In the genomic region with DNA sequence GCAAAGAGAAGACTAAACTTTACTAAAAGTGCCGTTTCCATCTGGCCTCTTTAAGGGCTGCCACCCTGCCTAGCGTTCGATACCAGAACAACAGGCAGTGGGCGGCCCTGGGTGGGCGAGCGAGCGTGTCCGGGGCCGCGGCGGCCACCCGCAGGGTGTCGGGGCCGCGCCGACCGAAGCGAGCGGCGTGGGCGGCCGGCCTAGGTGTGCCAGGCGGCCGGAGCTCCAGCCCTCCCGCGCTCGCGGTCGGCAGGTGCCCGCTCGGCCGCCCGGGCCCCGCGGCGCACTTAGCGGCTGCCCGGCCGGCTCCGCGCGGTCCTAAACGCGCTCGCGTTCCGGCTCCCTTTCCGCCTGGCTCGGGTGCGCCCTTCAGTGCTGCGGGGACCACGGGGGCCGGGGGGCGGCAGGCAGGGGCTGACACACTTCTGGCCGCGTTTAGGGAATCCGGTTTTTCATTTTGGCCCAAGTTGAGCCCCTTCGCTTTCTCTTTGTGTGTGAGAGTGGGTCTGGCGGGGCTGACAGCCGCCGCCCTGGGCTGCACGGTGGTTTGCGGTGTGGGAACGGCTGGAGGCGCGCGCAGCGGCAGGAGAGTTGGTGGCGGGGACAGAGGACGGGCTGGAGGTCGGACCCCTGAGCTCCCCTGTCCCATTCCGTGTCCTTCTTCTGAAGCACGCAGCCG, we compare ENCODE assay signal across 8 cellular contexts. TPM values are rescaled to one million over a fixed set of nuclear protein-coding genes. Genes with fewer than 3 reads are reported as not detected.
DNase-seq lines count a peak whose midpoint lies in the region; ATAC-seq, FAIRE-seq and TF ChIP-seq lines count a peak whose summit lies in the region.

No MANE protein-coding gene starts in this region.

- no peaks in the 10 kb centered on the region for H3K9me3 ChIP-seq in RWPE2 (ENCODE audit: severe bottlenecking)
- no peaks in the 10 kb centered on the region for H3K9me3 ChIP-seq in GM12878 (replicated peaks; ENCODE audit: control insufficient read depth, insufficient read depth, low read length)

- BruUV-seq in GM12878 (replicated peaks; lab: Mats Ljungman, UMichigan) = no TSS peak

- H3K27me3 ChIP-seq in RWPE2 (ENCODE audit: insufficient read depth, poor library complexity, severe bottlenecking) (peaks cover 63% of the 10 kb centered on the region), GM12878 (replicated peaks in 1 of 2; ENCODE audit: control insufficient read depth in 2 of 2, insufficient read depth in 2 of 2, low read length in 1 of 2) (peaks cover 13 to 36% of the 10 kb centered on the region in 2 experiments)

- no peak overlapping the region; the same call in 1 of the 2 replicates for H3K9ac ChIP-seq in GM12878 (ENCODE audit: control insufficient read depth, insufficient read depth, low read length)

- RAD21 ChIA-PET in GM12878 (lab: Charles Lee; ENCODE audit: unreplicated experiment) = no interaction called here

- H3K4me3 ChIP-seq in RWPE2 (ENCODE audit: severe bottlenecking) = peak overlapping the region; percentile 40
- peak overlapping the region; percentile 86 for H3K4me3 ChIP-seq in GM12878
- H3K4me3 ChIP-seq in skin epidermis = peak overlapping the region; percentile 33 to 50 (median 36)

- H2AFZ ChIP-seq in GM12878 (ENCODE audit: control insufficient read depth, low read depth, low read length) = peak overlapping the region; percentile 67

- no peak for FAIRE-seq in GM12878 (lab: Jason Lieb, UNC)

- no peaks in the 10 kb centered on the region for H4K20me1 ChIP-seq in GM12878 (ENCODE audit: control insufficient read depth, insufficient read depth)

- no peak for TF ChIP-seq EP300 in GM12878 (IDR thresholded peaks at IDR 0.05; ENCODE audit: borderline replicate concordance in 1 of 2, control insufficient read depth in 1 of 2, low read depth in 2 of 2, low read length in 2 of 2)

- SMC1A ChIA-PET in GM12878 (lab: Charles Lee; ENCODE audit: uncharacterized antibody, unreplicated experiment) = no interaction called here

- no peak for TF ChIP-seq CTCF in GM13976 (IDR thresholded peaks at IDR 0.05; ENCODE audit: borderline replicate concordance, control extremely low read depth, extremely low read depth, insufficient read depth, missing control alignments)
- no peak for TF ChIP-seq CTCF in RWPE2 (IDR thresholded peaks at IDR 0.05; ENCODE audit: poor library complexity, severe bottlenecking)
- TF ChIP-seq CTCF in GM12878 (IDR thresholded peaks at IDR 0.05 in 2 of 3, conservative IDR thresholded peaks at IDR 0.05 in 1 of 3; ENCODE audit: control insufficient read depth in 2 of 3, extremely low read depth in 1 of 3, insufficient read depth in 1 of 3, low read depth in 3 of 3, low read length in 3 of 3) = peak in 2 of 3 experiments; percentile 25 to 36; a peak in 1 of 6 replicates

- H3K27ac ChIP-seq in RWPE2 (ENCODE audit: poor library complexity, severe bottlenecking) = no peak overlapping the region
- no peak overlapping the region for H3K27ac ChIP-seq in GM12878 (ENCODE audit: control insufficient read depth, insufficient read depth)
- H3K27ac ChIP-seq in skin epidermis = no peak overlapping the region

- TF ChIP-seq POLR2A in GM12878 (IDR thresholded peaks at IDR 0.05; ENCODE audit: low read depth, low read length) = no peak

- CTCF ChIA-PET in GM12878 (lab: Yijun Ruan, JAX) = interaction anchor here (1.1 kb wide), 1 partner anchor 36 kb away, joined by 4 read pairs; no protein-coding TSS in a partner anchor

- intact Hi-C loops in GM12878 (cut with micrococcal nuclease; ENCODE audit: unreplicated experiment) = loop anchor here (5.0 kb wide), 2 partner anchors 389 to 444 kb away; no protein-coding TSS in a partner anchor

- TF ChIP-seq RAD21 in GM12878 (IDR thresholded peaks at IDR 0.05; ENCODE audit: insufficient read depth, low read depth, low read length) = no peak

- in situ Hi-C loops in GM13976 (cut with MboI; ENCODE audit: low sequenced_read_pairs, unreplicated experiment) = no loop called here
- in situ Hi-C loops in GM12878 (cut with MboI) = no loop called here

- peak; percentile 29 for ATAC-seq in HG03095 (IDR thresholded peaks at IDR 0.05; ENCODE audit: unreplicated experiment)
- peak; percentile 42 for ATAC-seq in RWPE2 (ENCODE audit: low read depth)
- ATAC-seq in GM12878 = peak; percentile 52

- DNase-seq in AG08395 (ENCODE audit: low spot score) (peak; percentile 52), GM13976 (ENCODE audit: low spot score) (peak; percentile 76), RWPE2 (ENCODE audit: low spot score) (no peak), GM12878 (ENCODE audit: low read depth, low spot score) (no peak), iPS-NIHi7 (ENCODE audit: extremely low spot score) (peak; percentile 72), NCI-H1436 (lab: John Stamatoyannopoulos, UW) (no peak)

- WGBS in GM12878 (ENCODE audit: insufficient coverage, insufficient replicate concordance, low lambda C conversion rate, missing lambda C conversion rate) = 3% methylated on average over 38 of the region's 74 CpGs

- peak overlapping the region; percentile 78 for H3K4me2 ChIP-seq in GM12878 (ENCODE audit: control insufficient read depth, insufficient read depth)

- no peaks in the 10 kb centered on the region for H3K36me3 ChIP-seq in RWPE2 (ENCODE audit: low read depth)
- H3K36me3 ChIP-seq in GM12878 (ENCODE audit: control insufficient read depth in 2 of 2, insufficient read depth in 2 of 2, low read length in 1 of 2) = no peaks in the 10 kb centered on the region

- H3K79me2 ChIP-seq in GM12878 (ENCODE audit: control insufficient read depth, insufficient read depth, low read length) = no peaks in the 10 kb centered on the region

- POLR2A ChIA-PET in GM12878 (lab: Charles Lee) = interaction anchor here (0.6 to 0.7 kb wide), 2 partner anchors 103 to 141 kb away, joined by 3 to 4 read pairs; no protein-coding TSS in a partner anchor

- H3K4me1 ChIP-seq in RWPE2 (ENCODE audit: insufficient read depth, poor library complexity, severe bottlenecking) (peaks cover 4% of the 10 kb centered on the region), GM12878 (ENCODE audit: control insufficient read depth, insufficient read depth, low read length) (peaks cover 22% of the 10 kb centered on the region)

TF ChIP-seq in GM12878, 131 proteins besides CTCF, POLR2A, EP300 and RAD21 (continues in another document):
- TF ChIP-seq, protein P1, sequence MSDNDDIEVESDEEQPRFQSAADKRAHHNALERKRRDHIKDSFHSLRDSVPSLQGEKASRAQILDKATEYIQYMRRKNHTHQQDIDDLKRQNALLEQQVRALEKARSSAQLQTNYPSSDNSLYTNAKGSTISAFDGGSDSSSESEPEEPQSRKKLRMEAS (IDR thresholded peaks at IDR 0.05; ENCODE audit: low read depth, low read length) = no peak
- TF ChIP-seq YBX1 (IDR thresholded peaks at IDR 0.05) (no peak), MYB (IDR thresholded peaks at IDR 0.05; ENCODE audit: borderline replicate concordance, low read depth, low read length) (no peak)
- TF ChIP-seq, protein P2, sequence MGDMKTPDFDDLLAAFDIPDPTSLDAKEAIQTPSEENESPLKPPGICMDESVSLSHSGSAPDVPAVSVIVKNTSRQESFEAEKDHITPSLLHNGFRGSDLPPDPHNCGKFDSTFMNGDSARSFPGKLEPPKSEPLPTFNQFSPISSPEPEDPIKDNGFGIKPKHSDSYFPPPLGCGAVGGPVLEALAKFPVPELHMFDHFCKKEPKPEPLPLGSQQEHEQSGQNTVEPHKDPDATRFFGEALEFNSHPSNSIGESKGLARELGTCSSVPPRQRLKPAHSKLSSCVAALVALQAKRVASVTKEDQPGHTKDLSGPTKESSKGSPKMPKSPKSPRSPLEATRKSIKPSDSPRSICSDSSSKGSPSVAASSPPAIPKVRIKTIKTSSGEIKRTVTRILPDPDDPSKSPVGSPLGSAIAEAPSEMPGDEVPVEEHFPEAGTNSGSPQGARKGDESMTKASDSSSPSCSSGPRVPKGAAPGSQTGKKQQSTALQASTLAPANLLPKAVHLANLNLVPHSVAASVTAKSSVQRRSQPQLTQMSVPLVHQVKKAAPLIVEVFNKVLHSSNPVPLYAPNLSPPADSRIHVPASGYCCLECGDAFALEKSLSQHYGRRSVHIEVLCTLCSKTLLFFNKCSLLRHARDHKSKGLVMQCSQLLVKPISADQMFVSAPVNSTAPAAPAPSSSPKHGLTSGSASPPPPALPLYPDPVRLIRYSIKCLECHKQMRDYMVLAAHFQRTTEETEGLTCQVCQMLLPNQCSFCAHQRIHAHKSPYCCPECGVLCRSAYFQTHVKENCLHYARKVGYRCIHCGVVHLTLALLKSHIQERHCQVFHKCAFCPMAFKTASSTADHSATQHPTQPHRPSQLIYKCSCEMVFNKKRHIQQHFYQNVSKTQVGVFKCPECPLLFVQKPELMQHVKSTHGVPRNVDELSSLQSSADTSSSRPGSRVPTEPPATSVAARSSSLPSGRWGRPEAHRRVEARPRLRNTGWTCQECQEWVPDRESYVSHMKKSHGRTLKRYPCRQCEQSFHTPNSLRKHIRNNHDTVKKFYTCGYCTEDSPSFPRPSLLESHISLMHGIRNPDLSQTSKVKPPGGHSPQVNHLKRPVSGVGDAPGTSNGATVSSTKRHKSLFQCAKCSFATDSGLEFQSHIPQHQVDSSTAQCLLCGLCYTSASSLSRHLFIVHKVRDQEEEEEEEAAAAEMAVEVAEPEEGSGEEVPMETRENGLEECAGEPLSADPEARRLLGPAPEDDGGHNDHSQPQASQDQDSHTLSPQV (IDR thresholded peaks at IDR 0.05) = no peak

RNA-seq across cellular contexts. Expression of a gene that starts 2.9 kb away (rescaled TPM):
- 0.61 TPM in 1 of 2 replicates, not detected in the other for total RNA-seq in GM12878 (2013; cell fraction: nucleolus; rRNA removed)
- 0.34 and 0.82 TPM in 2 replicates for total RNA-seq in GM12878 (2014; rRNA removed)
- total RNA-seq in GM12878 (2014; rRNA removed; fragmentation: Illumina TruSeq; extraction: Trizol) = 0.74 and 1.2 TPM in 2 replicates
- 1.1 and 1.3 TPM in 2 replicates for total RNA-seq in GM12878 (2021)
- 0.31 TPM for polyA plus RNA-seq in GM12878 (2011; ENCODE audit: low read depth)
- 0.05 and 0.16 TPM in 2 replicates for polyA plus RNA-seq in GM12878 (2011; rRNA removed)
- polyA plus RNA-seq in GM12878 (2011; cell fraction: cytosol; rRNA removed) = 0.03 TPM in 2 replicates
- 0.10 and 0.15 TPM in 2 replicates for polyA plus RNA-seq in GM12878 (2011; cell fraction: nucleus; rRNA removed)
- polyA plus RNA-seq in GM12878 (2012) = 0.20 TPM in 2 replicates
- polyA plus RNA-seq in GM12878 (2014; fragmentation: Illumina TruSeq; extraction: Trizol) = 0.73 and 0.82 TPM in 2 replicates
- polyA plus RNA-seq in GM12878 (2014; fragmentation: Nextera tagmentation; extraction: Ambion mirVana) = 1 to 10 TPM in 1 of 2 experiments, under 1 TPM in 1; 0.92 to 1.0 TPM
- 0.42 and 1.4 TPM in 2 replicates for polyA plus RNA-seq in GM12878 (2014; rRNA removed)
- 1 to 10 TPM in 1 of 2 experiments, under 1 TPM in 1; 0.48 to 1.5 TPM for polyA plus RNA-seq in GM12878 (2016; fragmentation: Nextera tagmentation; extraction: Ambion mirVana)
- 0.15 TPM in 1 of 2 replicates, not detected in the other for polyA minus RNA-seq in GM12878 (2011; rRNA and poly(A)+ RNA removed)
- polyA minus RNA-seq in GM12878 (2011; cell fraction: cytosol; rRNA and poly(A)+ RNA removed) = not detected in 2 replicates
- under 0.01 and 0.19 TPM in 2 replicates for polyA minus RNA-seq in GM12878 (2011; cell fraction: nucleus; rRNA and poly(A)+ RNA removed)

Comparison
In these comparisons a context has a peak if more than half of its experiments do, and no peak if none do; other contexts are left out.
1. DNase-seq: peak in AG08395 (single experiment), GM13976 (single experiment) and iPS-NIHi7 (single experiment); none in RWPE2 (single experiment), GM12878 (single experiment) and NCI-H1436 (single experiment).
2. CTCF ChIP-seq: peak in GM12878 (2 of 3); none in GM13976 (single experiment) and RWPE2 (single experiment).
3. H3K4me3 ChIP-seq: peak in every context shown above with its lines; median percentile 86 in GM12878; 40 in RWPE2; 36 in skin epidermis.
4. Peak in every context shown above with its lines, with median percentiles within 50 percentile points of each other: ATAC-seq.